Comparison of ENCODE assay signal across 17 cellular contexts in genomic region chr3:66661628-66662027, GRCh38.
DNase-seq lines count a peak whose midpoint lies in the region; ATAC-seq, FAIRE-seq and TF ChIP-seq lines count a peak whose summit lies in the region.
"Had no signal": no experiment of that assay in that cellular context is flagged by ENCODE, and none has a peak within 500 bp of the region (broad histone marks: within the 10 kb centered on the region; RNA-seq: fewer than 3 reads in every experiment).

No MANE protein-coding gene starts in this region.

- H3K27ac Mint-ChIP-seq in Caco-2 (ENCODE audit: unreplicated experiment): peak overlapping the region; percentile 55
- H3K27ac Mint-ChIP-seq in GM23338: no peak overlapping the region; the same call in 1 of the 2 replicates
- peak overlapping the region; percentile 70 for H3K27ac Mint-ChIP-seq in nephron progenitor cell
- H3K27ac Mint-ChIP-seq in T-cell: no peak overlapping the region
- H3K27ac Mint-ChIP-seq: CD14-positive monocyte; CD8-positive, alpha-beta T cell; HFFc6 had no signal

- no peak overlapping the region for H3K27ac ChIP-seq in GM23338 (ENCODE audit: low read depth)
- H3K27ac ChIP-seq in K562 (ENCODE audit: extremely low read depth, low read depth, low read length): no peak overlapping the region
- H3K27ac ChIP-seq: HL-60 had no signal

- H3K36me3 ChIP-seq in Caco-2 (ENCODE audit: control insufficient read depth, insufficient read depth, low read length) (no peaks in the 10 kb centered on the region), GM23338 (ENCODE audit: insufficient read depth) (no peaks in the 10 kb centered on the region), K562 (ENCODE audit: control insufficient read depth, insufficient read depth, low read length) (no peaks in the 10 kb centered on the region)

- intact Hi-C loops in Caco-2 (cut with micrococcal nuclease; ENCODE audit: unreplicated experiment): no loop called here
- intact Hi-C loops in K562 (cut with micrococcal nuclease): no loop called here

- CTCF ChIA-PET in Caco-2 (lab: Charles Lee): no interaction called here
- CTCF ChIA-PET in K562 (lab: Yijun Ruan, JAX; ENCODE audit: low intra/inter-chr PET ratio): no interaction called here
- CTCF ChIA-PET in T-cell (lab: Charles Lee): no interaction called here

- no TSS peak for BruUV-seq in Caco-2 (replicated peaks; lab: Mats Ljungman, UMichigan)
- BruUV-seq in K562 (replicated peaks; lab: Mats Ljungman, UMichigan): no TSS peak

- H3K27me3 ChIP-seq in Caco-2 (replicated peaks; ENCODE audit: control insufficient read depth, insufficient read depth, low read length) (no peaks in the 10 kb centered on the region), GM23338 (ENCODE audit: insufficient read depth) (no peaks in the 10 kb centered on the region), K562 (ENCODE audit: control insufficient read depth in 2 of 2, insufficient read depth in 2 of 2, low read length in 2 of 2) (no peaks in the 10 kb centered on the region)

- no peaks in the 10 kb centered on the region for H3F3A ChIP-seq in GM23338 (replicated peaks; ENCODE audit: low read depth)

- H3K4me3 Mint-ChIP-seq in Caco-2 (ENCODE audit: unreplicated experiment) (no peak overlapping the region), GM23338 (no peak overlapping the region), nephron progenitor cell (no peak overlapping the region), T-cell (no peak overlapping the region)
- H3K4me3 Mint-ChIP-seq: CD14-positive monocyte; CD8-positive, alpha-beta T cell; HFFc6 had no signal

- peaks cover 19% of the 10 kb centered on the region for H3K4me1 ChIP-seq in Caco-2
- no peaks in the 10 kb centered on the region for H3K4me1 ChIP-seq in GM23338 (ENCODE audit: insufficient read depth)
- H3K4me1 ChIP-seq in K562 (replicated peaks in 1 of 2; ENCODE audit: control insufficient read depth in 2 of 2, insufficient read depth in 2 of 2, low read length in 2 of 2): no peaks in the 10 kb centered on the region

- H3K27me3 Mint-ChIP-seq in Caco-2 (ENCODE audit: insufficient read depth, unreplicated experiment) (no peaks in the 10 kb centered on the region), GM23338 (ENCODE audit: insufficient read depth, low read depth, poor library complexity) (peaks cover 3% of the 10 kb centered on the region), nephron progenitor cell (ENCODE audit: low read depth, poor library complexity) (peaks cover 2% of the 10 kb centered on the region), T-cell (peaks cover 4 to 7% of the 10 kb centered on the region in 2 donors)

- H3K9ac ChIP-seq in K562 (ENCODE audit: insufficient read depth in 1 of 2, low read depth in 2 of 2, low read length in 2 of 2): no peak overlapping the region

- H3K9me3 Mint-ChIP-seq in Caco-2 (ENCODE audit: unreplicated experiment) (no peaks in the 10 kb centered on the region), GM23338 (no peaks in the 10 kb centered on the region), nephron progenitor cell (no peaks in the 10 kb centered on the region), T-cell (peaks cover 0 to 5% (median 0%) of the 10 kb centered on the region in 3 donors)
- H3K9me3 Mint-ChIP-seq: CD8-positive, alpha-beta T cell; HFFc6 had no signal

- H3K9me2 ChIP-seq in GM23338 (ENCODE audit: insufficient read depth): peaks cover 7% of the 10 kb centered on the region

- H3K4me3 ChIP-seq in Caco-2 (ENCODE audit: low read depth, low read length): no peak overlapping the region
- no peak overlapping the region for H3K4me3 ChIP-seq in GM23338
- no peak overlapping the region for H3K4me3 ChIP-seq in K562
- H3K4me3 ChIP-seq: GM12878 had no signal

- no peak for TF ChIP-seq POLR2A in K562 (conservative IDR thresholded peaks at IDR 0.05)

- 0% methylated on average over 3 of the region's 4 CpGs for WGBS in K562 (ENCODE audit: insufficient coverage, low coverage, missing lambda C conversion rate)

- no peaks in the 10 kb centered on the region for H3K9me1 ChIP-seq in K562 (ENCODE audit: control insufficient read depth, insufficient read depth, low read length)

- no peaks in the 10 kb centered on the region; the same call in 1 of the 2 replicates for H4K20me1 ChIP-seq in GM23338 (replicated peaks; ENCODE audit: insufficient read depth)
- H4K20me1 ChIP-seq in K562 (replicated peaks; ENCODE audit: control insufficient read depth, insufficient read depth, low read length): no peaks in the 10 kb centered on the region

- H3K79me2 ChIP-seq in GM23338 (replicated peaks; ENCODE audit: insufficient read depth) (no peaks in the 10 kb centered on the region), K562 (ENCODE audit: control insufficient read depth, insufficient read depth, low read length) (no peaks in the 10 kb centered on the region)

- TF ChIP-seq EP300 in K562 (IDR thresholded peaks at IDR 0.05; ENCODE audit: low read length): no peak

- H2AFZ ChIP-seq in GM23338 (peak overlapping the region; percentile 84; the same call in 1 of the 2 replicates), K562 (ENCODE audit: low read depth, low read length) (no peak overlapping the region)

- H3K4me1 Mint-ChIP-seq in Caco-2 (ENCODE audit: low read depth, unreplicated experiment): peaks cover 22% of the 10 kb centered on the region
- H3K4me1 Mint-ChIP-seq in GM23338: peaks cover 5% of the 10 kb centered on the region; the same call in 2 of the 3 replicates
- peaks cover 30% of the 10 kb centered on the region for H3K4me1 Mint-ChIP-seq in nephron progenitor cell
- H3K4me1 Mint-ChIP-seq in T-cell: no peaks in the 10 kb centered on the region
- H3K4me1 Mint-ChIP-seq: CD14-positive monocyte had no signal

- no peaks in the 10 kb centered on the region for H3K36me3 Mint-ChIP-seq in Caco-2 (ENCODE audit: insufficient read depth, unreplicated experiment)
- H3K36me3 Mint-ChIP-seq in GM23338 (ENCODE audit: low read depth): no peaks in the 10 kb centered on the region
- H3K36me3 Mint-ChIP-seq in nephron progenitor cell (ENCODE audit: low read depth): no peaks in the 10 kb centered on the region
- H3K36me3 Mint-ChIP-seq in T-cell: no peaks in the 10 kb centered on the region
- H3K36me3 Mint-ChIP-seq: CD14-positive monocyte; CD8-positive, alpha-beta T cell had no signal

- no peak overlapping the region for H3K4me2 ChIP-seq in GM23338
- no peak overlapping the region for H3K4me2 ChIP-seq in K562 (ENCODE audit: insufficient read depth, low read length)

- no peak for FAIRE-seq in K562 (lab: Jason Lieb, UNC)
- FAIRE-seq: GM12878, GM18507 had no signal

- DNase-seq in Caco-2 (peak; percentile 42 to 43), GM23338 (ENCODE audit: low spot score) (no peak), K562 (ENCODE audit: extremely low read depth in 1 of 4, low spot score in 3 of 4) (no peak), nephron progenitor cell (no peak), DMS53 (lab: John Stamatoyannopoulos, UW) (no peak), T-cell (no peak)
- DNase-seq: CD8-positive, alpha-beta T cell; COR-L47; GOT3; HCEC 1CT; HFFc6; KG1 had no signal

- TF ChIP-seq CTCF in Caco-2 (IDR thresholded peaks at IDR 0.05; ENCODE audit: insufficient read depth in 1 of 2, low read depth in 1 of 2, low read length in 1 of 2, severe bottlenecking in 1 of 2, unreplicated experiment in 1 of 2) (no peak), GM23338 (conservative IDR thresholded peaks at IDR 0.05; ENCODE audit: low read depth in 2 of 2) (no peak), K562 (IDR thresholded peaks at IDR 0.05 in 2 of 3, conservative IDR thresholded peaks at IDR 0.05 in 1 of 3; ENCODE audit: insufficient read depth in 2 of 3, low read depth in 1 of 3, low read length in 3 of 3) (no peak), nephron progenitor cell (IDR thresholded peaks at IDR 0.05) (no peak)

- in situ Hi-C loops in K562 (cut with MboI): no loop called here

- POLR2A ChIA-PET in Caco-2 (lab: Charles Lee): no interaction called here
- POLR2A ChIA-PET in K562 (lab: Yijun Ruan, JAX): no interaction called here
- POLR2A ChIA-PET in T-cell (lab: Charles Lee): no interaction called here

- H3K9me3 ChIP-seq in Caco-2 (no peaks in the 10 kb centered on the region), K562 (replicated peaks; ENCODE audit: control insufficient read depth, insufficient read depth, low read depth, low read length) (no peaks in the 10 kb centered on the region)

- no peak for TF ChIP-seq RAD21 in K562 (CRISPR knock-in tag; conservative IDR thresholded peaks at IDR 0.05 in 1 of 2, IDR thresholded peaks at IDR 0.05 in 1 of 2)

- no peak for ATAC-seq in GM23338
- ATAC-seq in K562: no peak
- ATAC-seq in T-cell (replicated peaks in 1 of 4): no peak
- no peak for ATAC-seq in GM19463 (IDR thresholded peaks at IDR 0.05; ENCODE audit: unreplicated experiment)
- ATAC-seq: CD8-positive, alpha-beta T cell; GM12878 had no signal

TF ChIP-seq in K562, 482 proteins besides CTCF, POLR2A, EP300 and RAD21 (continues in another document):
- peak; percentile 91 for TF ChIP-seq C11orf30 (IDR thresholded peaks at IDR 0.05; ENCODE audit: low read depth)
- TF ChIP-seq HES1 (IDR thresholded peaks at IDR 0.05; ENCODE audit: low read depth): no peak
- no peak for TF ChIP-seq SMC3 (conservative IDR thresholded peaks at IDR 0.05; ENCODE audit: insufficient read depth, low read depth, low read length)

Comparison
In these comparisons a context has a peak if more than half of its experiments do, and no peak if none do; other contexts are left out.
1. DNase-seq: peak in Caco-2 (2 of 2); none in GM23338 (single experiment), K562 (0 of 4), nephron progenitor cell (single experiment), DMS53 (single experiment) and T-cell (0 of 34).
2. H3K27ac Mint-ChIP-seq: peak in Caco-2 (single experiment) and nephron progenitor cell (single experiment); none in GM23338 (single experiment) and T-cell (0 of 2).